In the genomic region with DNA sequence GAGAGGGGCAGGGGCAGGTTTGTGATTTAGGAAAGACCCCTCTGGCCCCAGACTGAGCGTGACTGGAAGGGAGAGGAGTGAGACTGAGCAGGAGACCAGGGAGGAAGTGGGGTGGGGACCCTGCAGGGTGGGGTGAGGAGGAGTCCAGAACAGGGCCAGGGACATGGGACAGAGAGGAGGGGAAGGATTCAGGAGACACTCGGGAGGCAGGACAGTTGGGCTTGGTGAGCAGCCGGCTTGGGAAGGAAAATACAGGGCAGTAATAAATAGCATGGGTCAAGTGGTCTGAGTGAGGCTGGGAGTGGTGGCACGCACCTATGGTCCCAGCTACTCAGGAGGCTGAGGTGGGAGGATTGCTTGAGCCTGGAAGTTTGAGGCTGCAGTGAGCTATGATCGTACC, we compare ENCODE assay signal across 1 cellular context.
TF ChIP-seq lines count a peak whose summit lies in the region.

No MANE protein-coding gene starts in this region.

TF ChIP-seq in A549, 52 proteins besides CTCF, POLR2A, EP300 and RAD21 (continued from another document):
- TF ChIP-seq, protein P1, sequence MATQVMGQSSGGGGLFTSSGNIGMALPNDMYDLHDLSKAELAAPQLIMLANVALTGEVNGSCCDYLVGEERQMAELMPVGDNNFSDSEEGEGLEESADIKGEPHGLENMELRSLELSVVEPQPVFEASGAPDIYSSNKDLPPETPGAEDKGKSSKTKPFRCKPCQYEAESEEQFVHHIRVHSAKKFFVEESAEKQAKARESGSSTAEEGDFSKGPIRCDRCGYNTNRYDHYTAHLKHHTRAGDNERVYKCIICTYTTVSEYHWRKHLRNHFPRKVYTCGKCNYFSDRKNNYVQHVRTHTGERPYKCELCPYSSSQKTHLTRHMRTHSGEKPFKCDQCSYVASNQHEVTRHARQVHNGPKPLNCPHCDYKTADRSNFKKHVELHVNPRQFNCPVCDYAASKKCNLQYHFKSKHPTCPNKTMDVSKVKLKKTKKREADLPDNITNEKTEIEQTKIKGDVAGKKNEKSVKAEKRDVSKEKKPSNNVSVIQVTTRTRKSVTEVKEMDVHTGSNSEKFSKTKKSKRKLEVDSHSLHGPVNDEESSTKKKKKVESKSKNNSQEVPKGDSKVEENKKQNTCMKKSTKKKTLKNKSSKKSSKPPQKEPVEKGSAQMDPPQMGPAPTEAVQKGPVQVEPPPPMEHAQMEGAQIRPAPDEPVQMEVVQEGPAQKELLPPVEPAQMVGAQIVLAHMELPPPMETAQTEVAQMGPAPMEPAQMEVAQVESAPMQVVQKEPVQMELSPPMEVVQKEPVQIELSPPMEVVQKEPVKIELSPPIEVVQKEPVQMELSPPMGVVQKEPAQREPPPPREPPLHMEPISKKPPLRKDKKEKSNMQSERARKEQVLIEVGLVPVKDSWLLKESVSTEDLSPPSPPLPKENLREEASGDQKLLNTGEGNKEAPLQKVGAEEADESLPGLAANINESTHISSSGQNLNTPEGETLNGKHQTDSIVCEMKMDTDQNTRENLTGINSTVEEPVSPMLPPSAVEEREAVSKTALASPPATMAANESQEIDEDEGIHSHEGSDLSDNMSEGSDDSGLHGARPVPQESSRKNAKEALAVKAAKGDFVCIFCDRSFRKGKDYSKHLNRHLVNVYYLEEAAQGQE (IDR thresholded peaks at IDR 0.05): no peak
TF ChIP-seq in A549: peak in this region for 1.
